29 cellular contexts compared by ENCODE assay signal in the genomic region with DNA sequence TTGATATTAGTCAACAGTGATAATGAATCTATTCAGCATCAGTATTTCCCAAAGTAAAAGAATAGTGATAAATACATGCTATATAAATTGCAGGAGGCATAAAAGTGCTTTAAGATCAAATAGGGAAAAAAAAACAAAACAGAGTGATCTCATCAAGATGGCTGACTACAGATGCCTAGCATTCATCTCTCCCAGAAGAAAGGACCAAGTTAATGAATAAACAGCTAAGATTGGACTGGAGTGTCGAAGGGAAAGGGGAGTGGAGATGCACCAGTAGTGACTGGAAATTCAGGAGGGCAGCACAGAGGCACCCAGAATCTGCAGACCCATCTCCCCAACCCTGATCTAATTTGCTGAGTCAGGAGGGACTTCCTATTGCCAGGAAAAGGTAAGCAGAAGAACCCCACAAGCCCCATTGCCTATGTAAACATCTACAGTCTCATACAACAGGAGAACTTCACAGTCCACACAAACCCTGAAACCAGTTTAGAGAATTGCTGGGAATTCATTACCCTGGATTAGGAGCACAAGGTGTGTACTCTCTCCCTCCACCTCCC.
DNase-seq lines count a peak whose midpoint lies in the region; TF ChIP-seq lines count a peak whose summit lies in the region.
"Had no signal": no experiment of that assay in that cellular context is flagged by ENCODE, and none has a peak within 500 bp of the region (broad histone marks: within the 10 kb centered on the region; RNA-seq: fewer than 3 reads in every experiment).

No MANE protein-coding gene starts in this region.

- no peaks in the 10 kb centered on the region for H3K79me2 ChIP-seq in MM.1S (ENCODE audit: low read length)

- H3K9ac ChIP-seq in MM.1S (ENCODE audit: low read length) = no peak overlapping the region
- H3K9ac ChIP-seq: BLaER1 treated with 17β-estradiol and CSF1 and Interleukin-3, amounts not matched to agents 10 nM and 100 nM had no signal

- H3K4me3 ChIP-seq in MM.1S (ENCODE audit: low read length) (no peak overlapping the region), epithelial cell of proximal tubule (ENCODE audit: low read depth, low read length) (no peak overlapping the region), neuron (ENCODE audit: low read length) (no peak overlapping the region), Caco-2 (ENCODE audit: low read depth, low read length) (no peak overlapping the region)
- H3K4me3 ChIP-seq: BLaER1 treated with 17β-estradiol and CSF1 and Interleukin-3, amounts not matched to agents 10 nM and 100 nM; heart right ventricle; left lung; spleen; upper lobe of right lung had no signal

- no peak overlapping the region for H3K4me3 Mint-ChIP-seq in Caco-2 (ENCODE audit: unreplicated experiment)
- H3K4me3 Mint-ChIP-seq: activated CD4-positive, alpha-beta T cell treated with anti-CD3 and anti-CD28 coated beads, Interleukin-2, amount 10 ng/mL, durations not matched to agents 24 days and 14 days; activated naive CD8-positive, alpha-beta T cell treated with anti-CD3 and anti-CD28 coated beads, Interleukin-2, amount 50 U/mL, for 24 hours; activated T-cell treated with anti-CD3 and anti-CD28 coated beads, Interleukin-2, amount 50 U/mL, for 24 hours; brain; naive thymus-derived CD4-positive, alpha-beta T cell had no signal

- intact Hi-C loops in Caco-2 (cut with micrococcal nuclease; ENCODE audit: unreplicated experiment) = no loop called here

- H3K36me3 Mint-ChIP-seq in Caco-2 (ENCODE audit: insufficient read depth, unreplicated experiment) = no peaks in the 10 kb centered on the region
- H3K36me3 Mint-ChIP-seq: brain had no signal

- H3K9me3 Mint-ChIP-seq in Caco-2 (ENCODE audit: unreplicated experiment) = no peaks in the 10 kb centered on the region
- H3K9me3 Mint-ChIP-seq: activated CD4-positive, alpha-beta T cell treated with anti-CD3 and anti-CD28 coated beads, Interleukin-2, amount 10 ng/mL, durations not matched to agents 24 days and 14 days had no signal

- no peaks in the 10 kb centered on the region for H3K9me3 ChIP-seq in MM.1S (replicated peaks; ENCODE audit: insufficient read depth, low read length)
- H3K9me3 ChIP-seq in neuron (ENCODE audit: low read length) = no peaks in the 10 kb centered on the region
- no peaks in the 10 kb centered on the region for H3K9me3 ChIP-seq in Caco-2
- H3K9me3 ChIP-seq: upper lobe of right lung had no signal

- BruUV-seq in Caco-2 (replicated peaks; lab: Mats Ljungman, UMichigan) = no TSS peak

- DNase-seq in DMS53 (lab: John Stamatoyannopoulos, UW) = peak; percentile 66
- no peak for DNase-seq in MM.1S
- peak; percentile 32 for DNase-seq in epithelial cell of proximal tubule (ENCODE audit: low read depth)
- DNase-seq in SK-N-DZ (ENCODE audit: low spot score) = no peak
- no peak for DNase-seq in NOMO-1 (lab: John Stamatoyannopoulos, UW; ENCODE audit: unreplicated experiment in 2 of 2)
- no peak for DNase-seq in globus pallidus (ENCODE audit: low spot score)
- no peak for DNase-seq in Caco-2
- DNase-seq: activated CD4-positive, alpha-beta T cell treated with anti-CD3 and anti-CD28 coated beads, Interleukin-2, amount 10 ng/mL, durations not matched to agents 24 days and 14 days; activated gamma-delta T cell treated with Interleukin-2 at 50 U/mL for 16 hours; activated naive CD8-positive, alpha-beta T cell treated with anti-CD3 and anti-CD28 coated beads, Interleukin-2, amount 50 U/mL, for 24 hours; activated T-cell treated with anti-CD3 and anti-CD28 coated beads, Interleukin-2, amount 50 U/mL, for 24 hours; effector CD4-positive, alpha-beta T cell; heart right ventricle; left lung; midbrain; naive thymus-derived CD4-positive, alpha-beta T cell; NCI-H1048; NCI-H187 treated with DMSO at 0.1 percent for 48 hours; NCI-H524; SIG-M5; stimulated activated CD4-positive, alpha-beta T cell treated with anti-CD3 and anti-CD28 coated beads, Interleukin-2, amount 100 ng/mL, for 48 hours; SW 1271; T-helper 9 cell; upper lobe of right lung had no signal

- H3K4me1 Mint-ChIP-seq in Caco-2 (ENCODE audit: low read depth, unreplicated experiment) = no peaks in the 10 kb centered on the region
- H3K4me1 Mint-ChIP-seq: activated CD4-positive, alpha-beta T cell treated with anti-CD3 and anti-CD28 coated beads, Interleukin-2, amount 10 ng/mL, durations not matched to agents 24 days and 14 days; activated naive CD8-positive, alpha-beta T cell treated with anti-CD3 and anti-CD28 coated beads, Interleukin-2, amount 50 U/mL, for 24 hours; naive thymus-derived CD4-positive, alpha-beta T cell had no signal

- CTCF ChIA-PET in Caco-2 (lab: Charles Lee) = interaction anchor here (0.7 kb wide), 1 partner anchor 29 kb away, joined by 3 read pairs; no protein-coding TSS in a partner anchor

- H3F3A ChIP-seq in MM.1S (ENCODE audit: insufficient read depth, low read length) = no peaks in the 10 kb centered on the region

- no peak overlapping the region for H3K4me2 ChIP-seq in MM.1S (ENCODE audit: low read depth, low read length)
- H3K4me2 ChIP-seq: BLaER1 treated with 17β-estradiol and CSF1 and Interleukin-3, amounts not matched to agents 10 nM and 100 nM had no signal

- POLR2A ChIA-PET in Caco-2 (lab: Charles Lee) = no interaction called here

- H2AFZ ChIP-seq in MM.1S (ENCODE audit: low read length) (peak overlapping the region; percentile 39), neuron (ENCODE audit: low read depth, low read length) (peak overlapping the region; percentile 77)

- H3K9me2 ChIP-seq in MM.1S (replicated peaks; ENCODE audit: insufficient read depth, low read length) = no peaks in the 10 kb centered on the region

- no peak overlapping the region for H3K27ac Mint-ChIP-seq in Caco-2 (ENCODE audit: unreplicated experiment)
- H3K27ac Mint-ChIP-seq: activated CD4-positive, alpha-beta T cell treated with anti-CD3 and anti-CD28 coated beads, Interleukin-2, amount 10 ng/mL, durations not matched to agents 24 days and 14 days; activated naive CD8-positive, alpha-beta T cell treated with anti-CD3 and anti-CD28 coated beads, Interleukin-2, amount 50 U/mL, for 24 hours; activated T-cell treated with anti-CD3 and anti-CD28 coated beads, Interleukin-2, amount 50 U/mL, for 24 hours; naive thymus-derived CD4-positive, alpha-beta T cell had no signal

- no peak overlapping the region for H3K27ac ChIP-seq in MM.1S (ENCODE audit: low read length)
- H3K27ac ChIP-seq: BLaER1 treated with 17β-estradiol and CSF1 and Interleukin-3, amounts not matched to agents 10 nM and 100 nM; heart right ventricle; left lung; spleen; upper lobe of right lung; WERI-Rb-1 had no signal

- H3K36me3 ChIP-seq in MM.1S (replicated peaks; ENCODE audit: insufficient read depth, low read length) (no peaks in the 10 kb centered on the region), neuron (ENCODE audit: insufficient read depth, low read length) (no peaks in the 10 kb centered on the region), Caco-2 (ENCODE audit: control insufficient read depth, insufficient read depth, low read length) (no peaks in the 10 kb centered on the region)
- H3K36me3 ChIP-seq: BLaER1 treated with 17β-estradiol and CSF1 and Interleukin-3, amounts not matched to agents 10 nM and 100 nM; heart right ventricle; left lung; spleen; upper lobe of right lung; WERI-Rb-1 had no signal

- H4K20me1 ChIP-seq in MM.1S (ENCODE audit: insufficient read depth, low read length) = no peaks in the 10 kb centered on the region
- H4K20me1 ChIP-seq: BLaER1 treated with 17β-estradiol and CSF1 and Interleukin-3, amounts not matched to agents 10 nM and 100 nM had no signal

- TF ChIP-seq CTCF in MM.1S (IDR thresholded peaks at IDR 0.05; ENCODE audit: low read length) = no peak
- TF ChIP-seq CTCF in epithelial cell of proximal tubule (conservative IDR thresholded peaks at IDR 0.05; ENCODE audit: low read depth, low read length) = no peak
- TF ChIP-seq CTCF in Caco-2 (IDR thresholded peaks at IDR 0.05; ENCODE audit: insufficient read depth in 1 of 2, low read depth in 1 of 2, low read length in 1 of 2, severe bottlenecking in 1 of 2, unreplicated experiment in 1 of 2) = no peak

- H3K27me3 Mint-ChIP-seq in Caco-2 (ENCODE audit: insufficient read depth, unreplicated experiment) = no peaks in the 10 kb centered on the region
- H3K27me3 Mint-ChIP-seq: activated CD4-positive, alpha-beta T cell treated with anti-CD3 and anti-CD28 coated beads, Interleukin-2, amount 10 ng/mL, durations not matched to agents 24 days and 14 days; activated naive CD8-positive, alpha-beta T cell treated with anti-CD3 and anti-CD28 coated beads, Interleukin-2, amount 50 U/mL, for 24 hours; activated T-cell treated with anti-CD3 and anti-CD28 coated beads, Interleukin-2, amount 50 U/mL, for 24 hours; brain; naive thymus-derived CD4-positive, alpha-beta T cell had no signal

- H3K27me3 ChIP-seq in MM.1S (replicated peaks; ENCODE audit: insufficient read depth, low read length) = no peaks in the 10 kb centered on the region
- no peaks in the 10 kb centered on the region for H3K27me3 ChIP-seq in neuron (ENCODE audit: insufficient read depth, low read length)
- no peaks in the 10 kb centered on the region for H3K27me3 ChIP-seq in Caco-2 (replicated peaks; ENCODE audit: control insufficient read depth, insufficient read depth, low read length)
- H3K27me3 ChIP-seq: BLaER1 treated with 17β-estradiol and CSF1 and Interleukin-3, amounts not matched to agents 10 nM and 100 nM; heart right ventricle; left lung; spleen; upper lobe of right lung had no signal

- peaks cover 12% of the 10 kb centered on the region for H3K4me1 ChIP-seq in MM.1S (ENCODE audit: low read length)
- peaks cover 3% of the 10 kb centered on the region for H3K4me1 ChIP-seq in neuron (ENCODE audit: insufficient read depth, low read length)
- no peaks in the 10 kb centered on the region for H3K4me1 ChIP-seq in Caco-2
- H3K4me1 ChIP-seq: BLaER1 treated with 17β-estradiol and CSF1 and Interleukin-3, amounts not matched to agents 10 nM and 100 nM; heart right ventricle; left lung; spleen; upper lobe of right lung had no signal

Comparison
In these comparisons a context has a peak if more than half of its experiments do, and no peak if none do; other contexts are left out.
1. DNase-seq: peak in DMS53 (single experiment) and epithelial cell of proximal tubule (single experiment); none in MM.1S (single experiment), SK-N-DZ (single experiment), NOMO-1 (0 of 2), globus pallidus (single experiment) and Caco-2 (0 of 2).